20 cellular contexts compared by ENCODE assay signal in the genomic region with DNA sequence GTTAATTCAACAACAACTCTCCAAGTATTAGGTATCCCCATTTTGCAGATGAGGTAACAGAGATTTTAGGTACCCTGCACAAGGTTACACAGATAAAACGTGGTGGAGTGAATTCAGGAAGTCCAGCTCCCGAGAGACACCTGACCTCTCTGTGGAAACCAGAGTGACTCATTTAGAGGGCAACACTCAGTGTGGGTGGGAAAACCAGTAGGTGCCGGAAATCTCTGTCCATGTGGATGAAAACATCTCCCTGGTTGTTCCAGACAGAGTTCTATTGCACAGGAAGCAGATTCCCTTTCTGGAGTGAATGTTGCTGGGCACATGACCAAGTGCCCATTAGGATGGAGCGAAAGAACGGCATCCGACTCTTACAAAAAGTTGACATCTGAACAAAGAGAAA.
DNase-seq lines count a peak whose midpoint lies in the region; FAIRE-seq and TF ChIP-seq lines count a peak whose summit lies in the region.
"Had no signal": no experiment of that assay in that cellular context is flagged by ENCODE, and none has a peak within 500 bp of the region (broad histone marks: within the 10 kb centered on the region; RNA-seq: fewer than 3 reads in every experiment).

No MANE protein-coding gene starts in this region.

- BruUV-seq in mammary epithelial cell (replicated peaks; lab: Mats Ljungman, UMichigan), result no TSS peak

- peak overlapping the region; percentile 33 for H2AK5ac ChIP-seq in mesendoderm (ENCODE audit: low read length)

- H3K27ac ChIP-seq in mammary epithelial cell (ENCODE audit: insufficient read depth, low read depth, low read length) (no peak overlapping the region), mesendoderm (ENCODE audit: low read depth, low read length) (no peak overlapping the region)
- no peak overlapping the region for H3K27ac ChIP-seq in effector memory CD4-positive, alpha-beta T cell (ENCODE audit: insufficient read depth, low read length, poor library complexity, severe bottlenecking)
- H3K27ac ChIP-seq: stomach had no signal

- H3K27ac Mint-ChIP-seq in activated CD4-positive, alpha-beta T cell treated with anti-CD3 and anti-CD28 coated beads, Interleukin-2, amount 10 ng/mL, durations not matched to agents 7 days and 5 days, result no peak overlapping the region
- H3K27ac Mint-ChIP-seq: activated CD4-positive, alpha-beta memory T cell treated with anti-CD3 and anti-CD28 coated beads, Interleukin-2, amount 10 ng/mL, durations not matched to agents 7 days and 5 days; activated naive CD8-positive, alpha-beta T cell treated with anti-CD3 and anti-CD28 coated beads, Interleukin-2, amount 10 ng/mL, durations not matched to agents 7 days and 5 days; CD8-positive, alpha-beta memory T cell; effector memory CD8-positive, alpha-beta T cell had no signal

- no peaks in the 10 kb centered on the region for H3K79me1 ChIP-seq in mesendoderm (ENCODE audit: low read length)

- H3K4me1 ChIP-seq in mammary epithelial cell (ENCODE audit: insufficient read depth, low read length), result peaks cover 15% of the 10 kb centered on the region
- H3K4me1 ChIP-seq in mesendoderm (ENCODE audit: control insufficient read depth, low read depth, low read length), result peaks cover 16% of the 10 kb centered on the region
- H3K4me1 ChIP-seq in effector memory CD4-positive, alpha-beta T cell (ENCODE audit: control insufficient read depth, insufficient read depth, low read length, poor library complexity, severe bottlenecking), result no peaks in the 10 kb centered on the region
- H3K4me1 ChIP-seq: stomach had no signal

- DNase-seq in COLO829 (ENCODE audit: low spot score) (peak; percentile 2), HTR-8/SVneo (ENCODE audit: insufficient read length, low spot score) (peak; percentile 29), mammary epithelial cell (peak; percentile 72), mesendoderm (no peak), cortex of kidney (lab: John Stamatoyannopoulos, UW) (no peak)
- no peak for DNase-seq in activated effector memory CD4-positive, alpha-beta T cell treated with anti-CD3 and anti-CD28 coated beads, Interleukin-2, amount 50 U/mL, for 16 hours
- no peak for DNase-seq in activated CD4-positive, alpha-beta T cell treated with anti-CD3 and anti-CD28 coated beads, Interleukin-2, amount 10 ng/mL, durations not matched to agents 7 days and 5 days
- no peak for DNase-seq in effector memory CD4-positive, alpha-beta T cell
- DNase-seq: activated CD4-positive, alpha-beta memory T cell treated with anti-CD3 and anti-CD28 coated beads, Interleukin-2, amount 10 ng/mL, durations not matched to agents 7 days and 5 days; activated naive CD8-positive, alpha-beta T cell treated with anti-CD3 and anti-CD28 coated beads, Interleukin-2, amount 10 ng/mL, durations not matched to agents 7 days and 5 days; activated T-cell treated with anti-CD3 and anti-CD28 coated beads, Interleukin-2, amount 50 U/mL, for 4 hours; CD8-positive, alpha-beta memory T cell; central memory CD4-positive, alpha-beta T cell; effector memory CD8-positive, alpha-beta T cell; foreskin melanocyte; stomach had no signal

- no peaks in the 10 kb centered on the region for H3K4me1 Mint-ChIP-seq in activated CD4-positive, alpha-beta T cell treated with anti-CD3 and anti-CD28 coated beads, Interleukin-2, amount 10 ng/mL, durations not matched to agents 7 days and 5 days
- H3K4me1 Mint-ChIP-seq: activated CD4-positive, alpha-beta memory T cell treated with anti-CD3 and anti-CD28 coated beads, Interleukin-2, amount 10 ng/mL, durations not matched to agents 7 days and 5 days; activated naive CD8-positive, alpha-beta T cell treated with anti-CD3 and anti-CD28 coated beads, Interleukin-2, amount 10 ng/mL, durations not matched to agents 7 days and 5 days; CD8-positive, alpha-beta memory T cell had no signal

- H3K79me2 ChIP-seq in mammary epithelial cell (ENCODE audit: insufficient read depth, low read length), result peaks cover 8% of the 10 kb centered on the region
- no peaks in the 10 kb centered on the region for H3K79me2 ChIP-seq in mesendoderm (ENCODE audit: control insufficient read depth, insufficient read depth, low read length)

- intact Hi-C loops in mammary epithelial cell (cut with micrococcal nuclease), result no loop called here

- POLR2A ChIA-PET in activated CD4-positive, alpha-beta T cell treated with anti-CD3 and anti-CD28 coated beads, Interleukin-2, amount 10 ng/mL, durations not matched to agents 7 days and 5 days (lab: Charles Lee), result no interaction called here

- TF ChIP-seq CTCF in mammary epithelial cell (conservative IDR thresholded peaks at IDR 0.05 in 1 of 2, IDR thresholded peaks at IDR 0.05 in 1 of 2; ENCODE audit: extremely low read depth in 1 of 2, insufficient read depth in 1 of 2, low read depth in 1 of 2, low read length in 2 of 2), result no peak

- H3K36me3 Mint-ChIP-seq in activated CD4-positive, alpha-beta T cell treated with anti-CD3 and anti-CD28 coated beads, Interleukin-2, amount 10 ng/mL, durations not matched to agents 7 days and 5 days (ENCODE audit: low read depth), result no peaks in the 10 kb centered on the region
- H3K36me3 Mint-ChIP-seq: activated naive CD8-positive, alpha-beta T cell treated with anti-CD3 and anti-CD28 coated beads, Interleukin-2, amount 10 ng/mL, durations not matched to agents 7 days and 5 days; CD8-positive, alpha-beta memory T cell had no signal

- H3K9ac ChIP-seq in mammary epithelial cell (ENCODE audit: insufficient read depth, low read length) (no peak overlapping the region), mesendoderm (ENCODE audit: low read length) (no peak overlapping the region)

- H4K20me1 ChIP-seq in mammary epithelial cell (ENCODE audit: insufficient read depth, low read length), result no peaks in the 10 kb centered on the region

- FAIRE-seq in HTR-8/SVneo (lab: Jason Lieb, UNC), result peak; percentile 87
- FAIRE-seq: G401.6, GM12892 had no signal

- no peak overlapping the region for H3K18ac ChIP-seq in mesendoderm (ENCODE audit: low read length)

- H3K36me3 ChIP-seq in mammary epithelial cell (ENCODE audit: insufficient read depth, low read length) (no peaks in the 10 kb centered on the region), mesendoderm (ENCODE audit: control insufficient read depth, insufficient read depth, low read length) (no peaks in the 10 kb centered on the region)
- H3K36me3 ChIP-seq in effector memory CD4-positive, alpha-beta T cell (ENCODE audit: control insufficient read depth, insufficient read depth, low read length), result no peaks in the 10 kb centered on the region
- H3K36me3 ChIP-seq: stomach had no signal

- CTCF ChIA-PET in mammary epithelial cell (lab: Charles Lee; ENCODE audit: low non-redundant PET), result no interaction called here
- CTCF ChIA-PET in activated CD4-positive, alpha-beta T cell treated with anti-CD3 and anti-CD28 coated beads, Interleukin-2, amount 10 ng/mL, durations not matched to agents 7 days and 5 days (lab: Charles Lee), result no interaction called here

- H4K5ac ChIP-seq in mesendoderm (ENCODE audit: low read length), result no peak overlapping the region

- H3K4ac ChIP-seq in mesendoderm (ENCODE audit: low read depth, low read length), result no peak overlapping the region

- H2BK15ac ChIP-seq in mesendoderm (replicated peaks; ENCODE audit: low read depth), result no peak overlapping the region

- H3K4me2 ChIP-seq in mammary epithelial cell (ENCODE audit: insufficient read depth, low read depth, low read length), result no peak overlapping the region
- no peak overlapping the region for H3K4me2 ChIP-seq in mesendoderm (ENCODE audit: low read length)

- no peak overlapping the region for H3K56ac ChIP-seq in mesendoderm (ENCODE audit: low read length)

- H3K4me3 Mint-ChIP-seq in activated CD4-positive, alpha-beta T cell treated with anti-CD3 and anti-CD28 coated beads, Interleukin-2, amount 10 ng/mL, durations not matched to agents 7 days and 5 days, result no peak overlapping the region
- H3K4me3 Mint-ChIP-seq: activated CD4-positive, alpha-beta memory T cell treated with anti-CD3 and anti-CD28 coated beads, Interleukin-2, amount 10 ng/mL, durations not matched to agents 7 days and 5 days; activated naive CD8-positive, alpha-beta T cell treated with anti-CD3 and anti-CD28 coated beads, Interleukin-2, amount 10 ng/mL, durations not matched to agents 7 days and 5 days; activated T-cell treated with anti-CD3 and anti-CD28 coated beads, Interleukin-2, amount 50 U/mL, for 4 hours; CD8-positive, alpha-beta memory T cell; effector memory CD8-positive, alpha-beta T cell; nephron had no signal

- H3K27me3 Mint-ChIP-seq in activated CD4-positive, alpha-beta T cell treated with anti-CD3 and anti-CD28 coated beads, Interleukin-2, amount 10 ng/mL, durations not matched to agents 7 days and 5 days, result no peaks in the 10 kb centered on the region
- H3K27me3 Mint-ChIP-seq: activated CD4-positive, alpha-beta memory T cell treated with anti-CD3 and anti-CD28 coated beads, Interleukin-2, amount 10 ng/mL, durations not matched to agents 7 days and 5 days; effector memory CD8-positive, alpha-beta T cell had no signal

- no peak overlapping the region for H4K8ac ChIP-seq in mesendoderm (ENCODE audit: low read depth, low read length)

- no peaks in the 10 kb centered on the region for H3K9me3 ChIP-seq in mammary epithelial cell (replicated peaks; ENCODE audit: insufficient read depth, low read length)
- no peaks in the 10 kb centered on the region for H3K9me3 ChIP-seq in effector memory CD4-positive, alpha-beta T cell (ENCODE audit: control insufficient read depth, low read length)
- H3K9me3 ChIP-seq: stomach had no signal

- H3K27me3 ChIP-seq in mammary epithelial cell (ENCODE audit: insufficient read depth, low read length) (no peaks in the 10 kb centered on the region), mesendoderm (ENCODE audit: insufficient read depth, low read length, poor library complexity) (no peaks in the 10 kb centered on the region)
- no peaks in the 10 kb centered on the region for H3K27me3 ChIP-seq in effector memory CD4-positive, alpha-beta T cell (replicated peaks; ENCODE audit: control insufficient read depth, insufficient read depth, low read length, poor library complexity, severe bottlenecking)
- H3K27me3 ChIP-seq: stomach had no signal

- no peak overlapping the region for H2BK120ac ChIP-seq in mesendoderm (ENCODE audit: low read depth, low read length)

- 66% methylated on average over 4 of the region's 6 CpGs for WGBS in mammary epithelial cell (ENCODE audit: low coverage, missing lambda C conversion rate)
- no CpG with 5 or more reads among the region's 6 CpGs for WGBS in mesendoderm (ENCODE audit: extremely low coverage, insufficient coverage, low lambda C conversion rate)

- H3K23ac ChIP-seq in mesendoderm (ENCODE audit: low read length), result no peak overlapping the region

- H3K9me3 Mint-ChIP-seq in activated CD4-positive, alpha-beta T cell treated with anti-CD3 and anti-CD28 coated beads, Interleukin-2, amount 10 ng/mL, durations not matched to agents 7 days and 5 days, result no peaks in the 10 kb centered on the region
- H3K9me3 Mint-ChIP-seq: activated CD4-positive, alpha-beta memory T cell treated with anti-CD3 and anti-CD28 coated beads, Interleukin-2, amount 10 ng/mL, durations not matched to agents 7 days and 5 days; activated naive CD8-positive, alpha-beta T cell treated with anti-CD3 and anti-CD28 coated beads, Interleukin-2, amount 10 ng/mL, durations not matched to agents 7 days and 5 days; activated T-cell treated with anti-CD3 and anti-CD28 coated beads, Interleukin-2, amount 50 U/mL, for 4 hours; nephron had no signal

- dilution Hi-C loops in mammary epithelial cell (cut with HindIII; ENCODE audit: low sequenced_read_pairs), result no loop called here

- H3K4me3 ChIP-seq in mammary epithelial cell (replicated peaks in 1 of 3; ENCODE audit: insufficient read depth in 1 of 3, low read depth in 2 of 3, low read length in 3 of 3), result no peak overlapping the region
- H3K4me3 ChIP-seq in mesendoderm (ENCODE audit: low read length), result no peak overlapping the region
- H3K4me3 ChIP-seq in effector memory CD4-positive, alpha-beta T cell (ENCODE audit: insufficient read depth, low read depth, low read length, poor library complexity, severe bottlenecking), result no peak overlapping the region
- H3K4me3 ChIP-seq: lung, stomach had no signal

- H2AFZ ChIP-seq in mammary epithelial cell (ENCODE audit: low read depth, low read length), result no peak overlapping the region

- H2BK5ac ChIP-seq in mesendoderm (ENCODE audit: low read length), result no peak overlapping the region

- in situ Hi-C loops in mammary epithelial cell (cut with MboI; ENCODE audit: low sequenced_read_pairs in 2 of 2), result no loop called here

Comparison
In these comparisons a context has a peak if more than half of its experiments do, and no peak if none do; other contexts are left out.
1. DNase-seq: peak in COLO829 (single experiment), HTR-8/SVneo (single experiment) and mammary epithelial cell (single experiment); none in mesendoderm (single experiment), activated effector memory CD4-positive, alpha-beta T cell treated with anti-CD3 and anti-CD28 coated beads, Interleukin-2, amount 50 U/mL, for 16 hours (single experiment), activated CD4-positive, alpha-beta T cell treated with anti-CD3 and anti-CD28 coated beads, Interleukin-2, amount 10 ng/mL, durations not matched to agents 7 days and 5 days (single experiment), effector memory CD4-positive, alpha-beta T cell (0 of 3) and cortex of kidney (single experiment).